In genomic region chr6:111548368-111548767, GRCh38 we compare ENCODE assay signal across 24 cellular contexts. TPM values are rescaled to one million over a fixed set of nuclear protein-coding genes. Genes with fewer than 3 reads are reported as not detected.
A peak's percentile ranks its signal among the peaks of the same experiment; 100 is the strongest.
DNase-seq lines count a peak whose midpoint lies in the region; FAIRE-seq and TF ChIP-seq lines count a peak whose summit lies in the region.
"Had no signal": no experiment of that assay in that cellular context is flagged by ENCODE, and none has a peak within 500 bp of the region (broad histone marks: within the 10 kb centered on the region; RNA-seq: fewer than 3 reads in every experiment).

No MANE protein-coding gene starts in this region.

- H3K9me3 Mint-ChIP-seq in progenitor cell of endocrine pancreas (ENCODE audit: low read depth) (no peaks in the 10 kb centered on the region), neural progenitor cell (no peaks in the 10 kb centered on the region)
- H3K9me3 Mint-ChIP-seq: CD14-positive monocyte; CD4-positive, alpha-beta T cell; CD8-positive, alpha-beta memory T cell; GM23338; H9 had no signal

- H3K36me3 Mint-ChIP-seq in progenitor cell of endocrine pancreas (ENCODE audit: insufficient read depth) (peaks cover under 1% of the 10 kb centered on the region), neural progenitor cell (no peaks in the 10 kb centered on the region)

- H3K27ac ChIP-seq in neural progenitor cell (no peak overlapping the region), vagina (no peak overlapping the region)
- H3K27ac ChIP-seq: A549; BLaER1 treated with 17β-estradiol and CSF1 and Interleukin-3, amounts not matched to agents 10 nM and 100 nM had no signal

- no peak for TF ChIP-seq POLR2A in vagina (IDR thresholded peaks at IDR 0.05)

- H3K4me1 ChIP-seq in neural progenitor cell: peaks cover 37% of the 10 kb centered on the region
- H3K4me1 ChIP-seq in vagina: peaks cover 33% of the 10 kb centered on the region
- H3K4me1 ChIP-seq: A549 had no signal

- intact Hi-C loops in vagina (cut with DNase I): no loop called here

- H3K79me2 ChIP-seq in neural progenitor cell (ENCODE audit: low read depth): peaks cover 3% of the 10 kb centered on the region

- H3K4me1 Mint-ChIP-seq in progenitor cell of endocrine pancreas (ENCODE audit: low read depth) (peaks cover 57% of the 10 kb centered on the region), neural progenitor cell (peaks cover 43% of the 10 kb centered on the region)
- H3K4me1 Mint-ChIP-seq: CD8-positive, alpha-beta memory T cell had no signal

- H3K4me3 Mint-ChIP-seq in progenitor cell of endocrine pancreas (ENCODE audit: low read depth) (no peak overlapping the region), neural progenitor cell (no peak overlapping the region)
- H3K4me3 Mint-ChIP-seq: CD14-positive monocyte; CD4-positive, alpha-beta T cell; CD8-positive, alpha-beta memory T cell; GM23338; H9 had no signal

- H3K4me2 ChIP-seq in neural progenitor cell: no peak overlapping the region
- H3K4me2 ChIP-seq: A549; BLaER1 treated with 17β-estradiol and CSF1 and Interleukin-3, amounts not matched to agents 10 nM and 100 nM; GM23338 had no signal

- no peak for TF ChIP-seq CTCF in epithelial cell of esophagus (IDR thresholded peaks at IDR 0.05; ENCODE audit: insufficient read depth, low read depth, low read length, missing control alignments)
- TF ChIP-seq CTCF in progenitor cell of endocrine pancreas (IDR thresholded peaks at IDR 0.05; ENCODE audit: unreplicated experiment): no peak
- no peak for TF ChIP-seq CTCF in neural progenitor cell (IDR thresholded peaks at IDR 0.05)
- TF ChIP-seq CTCF in vagina (IDR thresholded peaks at IDR 0.05): no peak

- H3K27me3 Mint-ChIP-seq in progenitor cell of endocrine pancreas (no peaks in the 10 kb centered on the region), neural progenitor cell (ENCODE audit: insufficient read depth, low read depth) (no peaks in the 10 kb centered on the region)
- H3K27me3 Mint-ChIP-seq: CD4-positive, alpha-beta T cell; CD8-positive, alpha-beta memory T cell had no signal

- no peaks in the 10 kb centered on the region for H4K20me1 ChIP-seq in neural progenitor cell (ENCODE audit: low read depth)

- H3F3A ChIP-seq in neural progenitor cell (ENCODE audit: low read depth): peaks cover 26% of the 10 kb centered on the region

- H3K9me3 ChIP-seq in neural progenitor cell (ENCODE audit: low read depth): no peaks in the 10 kb centered on the region
- no peaks in the 10 kb centered on the region for H3K9me3 ChIP-seq in vagina
- H3K9me3 ChIP-seq: A549, BE2C had no signal

- FAIRE-seq in RCC 7860 (lab: Jason Lieb, UNC): no peak
- FAIRE-seq: A549, D721Med, GM12878, GM19239 had no signal

- no peaks in the 10 kb centered on the region for H3K36me3 ChIP-seq in neural progenitor cell
- no peaks in the 10 kb centered on the region for H3K36me3 ChIP-seq in vagina
- H3K36me3 ChIP-seq: BE2C had no signal

- peak; percentile 47 for DNase-seq in M059J (ENCODE audit: low read depth)
- DNase-seq in epithelial cell of esophagus (ENCODE audit: low read depth): peak; percentile 27
- DNase-seq in progenitor cell of endocrine pancreas (ENCODE audit: low spot score, unreplicated experiment): no peak
- DNase-seq in neural progenitor cell (ENCODE audit: low spot score): no peak
- DNase-seq in RCC 7860 (ENCODE audit: low spot score): no peak
- no peak for DNase-seq in vagina (ENCODE audit: extremely low spot score in 2 of 2)
- DNase-seq: 8988T; ACHN; AML-193; BE2C; CD4-positive, alpha-beta T cell; CD8-positive, alpha-beta memory T cell; DMS 273 treated with DMSO at 0.1 percent for 48 hours; DMS79; EL; GDM1; H9 had no signal

- H3K27me3 ChIP-seq in neural progenitor cell: no peaks in the 10 kb centered on the region
- H3K27me3 ChIP-seq in vagina: no peaks in the 10 kb centered on the region
- H3K27me3 ChIP-seq: BE2C; BLaER1 treated with 17β-estradiol and CSF1 and Interleukin-3, amounts not matched to agents 10 nM and 100 nM had no signal

- no peak overlapping the region for H3K4me3 ChIP-seq in epithelial cell of esophagus (ENCODE audit: low read length)
- no peak overlapping the region for H3K4me3 ChIP-seq in neural progenitor cell
- no peak overlapping the region for H3K4me3 ChIP-seq in vagina
- H3K4me3 ChIP-seq: A549; BLaER1 treated with 17β-estradiol and CSF1 and Interleukin-3, amounts not matched to agents 10 nM and 100 nM; GM12878; GM23338 had no signal

- H3K9ac ChIP-seq in neural progenitor cell: no peak overlapping the region
- H3K9ac ChIP-seq: BLaER1 treated with 17β-estradiol and CSF1 and Interleukin-3, amounts not matched to agents 10 nM and 100 nM had no signal

- peak overlapping the region; percentile 60 for H3K27ac Mint-ChIP-seq in progenitor cell of endocrine pancreas
- no peak overlapping the region for H3K27ac Mint-ChIP-seq in neural progenitor cell
- H3K27ac Mint-ChIP-seq: CD4-positive, alpha-beta T cell; CD8-positive, alpha-beta memory T cell; GM23338; H9 had no signal

- H2AFZ ChIP-seq in neural progenitor cell (replicated peaks): no peak overlapping the region
- H2AFZ ChIP-seq: GM23338 had no signal

RNA-seq across cellular contexts. Expression of gene TRAF3IP2, which starts 57.3 kb away (rescaled TPM):
- total RNA-seq in M059J (2014; rRNA removed; shearing (Covaris generic)): 46.8 and 51.1 TPM in 2 replicates
- total RNA-seq in progenitor cell of endocrine pancreas (23.4 and 24.9 TPM in 2 replicates), neural progenitor cell (ENCODE audit: low replicate concordance) (0.59 and 0.60 TPM in 2 replicates), vagina (35.1 TPM)

Comparison
In these comparisons a context has a peak if more than half of its experiments do, and no peak if none do; other contexts are left out.
1. DNase-seq: peak in M059J (single experiment) and epithelial cell of esophagus (single experiment); none in progenitor cell of endocrine pancreas (single experiment), neural progenitor cell (single experiment), RCC 7860 (single experiment) and vagina (0 of 2).
2. RNA of gene TRAF3IP2, which starts 57.3 kb away (total RNA-seq): 46.8 to 51.1 TPM in M059J, 35.1 TPM in vagina (single experiment) and 23.4 to 24.9 TPM in progenitor cell of endocrine pancreas; 0.59 to 0.60 TPM in neural progenitor cell; every median in the first group is over 10 times any median in the second.